Comparison of ENCODE assay signal across 35 cellular contexts in genomic region chr14:103581206-103581605, GRCh38.
"Had no signal": no experiment of that assay in that cellular context is flagged by ENCODE, and none has a peak within 500 bp of the region (broad histone marks: within the 10 kb centered on the region; RNA-seq: fewer than 3 reads in every experiment).

No MANE protein-coding gene starts in this region.

- H3K4me3 ChIP-seq: adrenal gland, cardiac muscle cell, MG63, PC-9 had no signal

- H3K9me3 ChIP-seq: adrenal gland, MG63 had no signal

- H3K27ac ChIP-seq: adrenal gland, cardiac muscle cell, PC-9, VCaP had no signal

- ATAC-seq: activated naive CD4-positive, alpha-beta T cell treated with anti-CD3 and anti-CD28 coated beads, Interleukin-2, amount 50 U/mL, for 72 hours; activated T-cell treated with anti-CD3 and anti-CD28 coated beads, Interleukin-2, amount 50 U/mL, for 4 hours; SK-N-SH treated with all-trans-retinoic acid at 6 μM for 48 hours had no signal

- DNase-seq: activated B cell treated with CpG ODN at 0.5 μM for 24 hours; activated CD4-positive, alpha-beta memory T cell treated with anti-CD3 and anti-CD28 coated beads for 36 hours; activated CD4-positive, alpha-beta T cell treated with anti-CD3 and anti-CD28 coated beads for 4 hours; activated CD4-positive, alpha-beta T cell treated with anti-CD3 and anti-CD28 coated beads, Interleukin-2, amount 50 U/mL, for 1 hour; activated CD4-positive, CD25-positive, alpha-beta regulatory T cell treated with anti-CD3 and anti-CD28 coated beads, Interleukin-2, amount 50 U/mL, for 72 hours; activated CD8-positive, alpha-beta memory T cell treated with anti-CD3 and anti-CD28 coated beads, Interleukin-2, amount 50 U/mL, for 4 hours; activated gamma-delta T cell treated with Interleukin-2 at 50 U/mL for 16 hours; activated naive CD4-positive, alpha-beta T cell treated with anti-CD3 and anti-CD28 coated beads for 36 hours; activated T-cell treated with anti-CD3 and anti-CD28 coated beads for 4 hours; activated T-cell treated with anti-CD3 and anti-CD28 coated beads, Interleukin-2, amount 50 U/mL, for 4 hours; anterior cingulate cortex; Karpas-422; KBM-7; MG63; MV-4-11; NCI-H1092; NCI-H1436 treated with DMSO at 0.1 percent for 48 hours; NCI-H1694 treated with DMSO at 0.1 percent for 48 hours; NCI-H2029; NCI-H345; NCI-H510A; NCI-H526; NCI-H748 treated with DMSO at 0.1 percent for 48 hours; NK-92 treated with Interleukin-12 subunit alpha and Interleukin-12 subunit beta, amount 100 ng/mL, for 24 hours; PC-9; SIG-M5; SW 1271; T-helper 1 cell; T-helper 2 cell; T-helper 9 cell had no signal

- H3K27me3 ChIP-seq: adrenal gland, cardiac muscle cell, MG63 had no signal
